ENCODE assay signal across 9 cellular contexts in genomic region chr1:178060789-178061556, GRCh38. TPM values are rescaled to one million over a fixed set of nuclear protein-coding genes. Genes with fewer than 3 reads are reported as not detected.
DNase-seq lines count a peak whose midpoint lies in the region; ATAC-seq, FAIRE-seq and TF ChIP-seq lines count a peak whose summit lies in the region.
"Had no signal": no experiment of that assay in that cellular context is flagged by ENCODE, and none has a peak within 500 bp of the region (broad histone marks: within the 10 kb centered on the region; RNA-seq: fewer than 3 reads in every experiment).

No MANE protein-coding gene starts in this region.

- TF ChIP-seq EP300 in Ishikawa (IDR thresholded peaks at IDR 0.05; ENCODE audit: borderline replicate concordance) = no peak

- no peak for ATAC-seq in HG03378 (IDR thresholded peaks at IDR 0.05; ENCODE audit: unreplicated experiment)

- no peak overlapping the region for H3K9ac ChIP-seq in kidney (ENCODE audit: low read length in 2 of 2)

- H3K9me3 ChIP-seq in breast epithelium (no peaks in the 10 kb centered on the region), kidney (ENCODE audit: control insufficient read depth in 1 of 2, low read length in 2 of 2) (no peaks in the 10 kb centered on the region)

- no peaks in the 10 kb centered on the region for H3K27me3 ChIP-seq in breast epithelium

- DNase-seq in breast epithelium (ENCODE audit: low spot score in 2 of 2) = no peak
- DNase-seq in iPS-NIHi7 (ENCODE audit: extremely low spot score) = peak; percentile 58
- no peak for DNase-seq in D341Med (ENCODE audit: low spot score)
- DNase-seq in kidney = no peak

- no peak for TF ChIP-seq CTCF in breast epithelium (IDR thresholded peaks at IDR 0.05)
- no peak for TF ChIP-seq CTCF in kidney (IDR thresholded peaks at IDR 0.05; ENCODE audit: borderline replicate concordance, extremely low read depth, insufficient read depth)

- H3K4me3 ChIP-seq in breast epithelium (peak overlapping the region in 1 of 3 donors; percentile 19), kidney (ENCODE audit: low read length in 2 of 2) (no peak overlapping the region)

- intact Hi-C loops in breast epithelium (cut with DNase I; ENCODE audit: low total_unique reads) (no loop called here), kidney (cut with DNase I) (no loop called here)

- H3K36me3 ChIP-seq in breast epithelium (no peaks in the 10 kb centered on the region), kidney (ENCODE audit: control insufficient read depth in 1 of 2, insufficient read depth in 2 of 2, low read length in 2 of 2) (no peaks in the 10 kb centered on the region)

- TF ChIP-seq RAD21 in Ishikawa (IDR thresholded peaks at IDR 0.05; ENCODE audit: low read depth) = no peak

- no peak for FAIRE-seq in kidney (lab: Jason Lieb, UNC)
- FAIRE-seq: GM19239, islet of Langerhans had no signal

- H3K27ac ChIP-seq in breast epithelium = peak overlapping the region; percentile 43 to 45
- H3K27ac ChIP-seq in temporal lobe (ENCODE audit: low read depth, low read length) = peak overlapping the region; percentile 23
- H3K27ac ChIP-seq in kidney (ENCODE audit: low read depth in 2 of 2, low read length in 2 of 2) = no peak overlapping the region

- no peaks in the 10 kb centered on the region for H3K4me1 ChIP-seq in breast epithelium
- H3K4me1 ChIP-seq in kidney (ENCODE audit: control insufficient read depth in 1 of 2, insufficient read depth in 1 of 2, low read depth in 1 of 2, low read length in 2 of 2) = peaks cover 13 to 18% of the 10 kb centered on the region in 2 donors

- no peak for TF ChIP-seq POLR2A in breast epithelium (IDR thresholded peaks at IDR 0.05)

TF ChIP-seq in Ishikawa, 13 proteins besides CTCF, POLR2A, EP300 and RAD21:
- no peak for TF ChIP-seq TCF12 (IDR thresholded peaks at IDR 0.05; ENCODE audit: low read depth)
- 0 out of 2 replicates have a peak, but pooled peaks have one; percentile 57 for TF ChIP-seq TEAD4 (IDR thresholded peaks at IDR 0.05)
- TF ChIP-seq CEBPB (IDR thresholded peaks at IDR 0.05) = peak; percentile 97

RNA-seq across cellular contexts. Expression of gene RASAL2, which starts 32.9 kb away (rescaled TPM):
- total RNA-seq in breast epithelium (10 to 100 TPM; 28.5 to 41.0 (median 40.5) TPM), temporal lobe (28.8 TPM), kidney (26.5 TPM)
- 2.2 TPM for polyA plus RNA-seq in kidney (ENCODE audit: insufficient read depth, low read depth, low replicate concordance)

Comparison
In these comparisons a context has a peak if more than half of its experiments do, and no peak if none do; other contexts are left out.
1. H3K27ac ChIP-seq: peak in breast epithelium (2 of 2) and temporal lobe (single experiment); none in kidney (0 of 2).